ENCODE assay signal across 19 cellular contexts in genomic region chr19:17458970-17459369, GRCh38. TPM values are rescaled to one million over a fixed set of nuclear protein-coding genes. Genes with fewer than 3 reads are reported as not detected.
DNase-seq lines count a peak whose midpoint lies in the region; ATAC-seq, FAIRE-seq and TF ChIP-seq lines count a peak whose summit lies in the region.
"Had no signal": no experiment of that assay in that cellular context is flagged by ENCODE, and none has a peak within 500 bp of the region (broad histone marks: within the 10 kb centered on the region; RNA-seq: fewer than 3 reads in every experiment).

No MANE protein-coding gene starts in this region.

- no peaks in the 10 kb centered on the region for H3K36me3 Mint-ChIP-seq in type B pancreatic cell
- H3K36me3 Mint-ChIP-seq: CD8-positive, alpha-beta memory T cell had no signal

- no peaks in the 10 kb centered on the region for H3K79me2 ChIP-seq in GM12878 (ENCODE audit: control insufficient read depth, insufficient read depth, low read length)

- ATAC-seq in GM12878 (no peak), esophagus mucosa (peak; percentile 38), GM19397 (IDR thresholded peaks at IDR 0.05; ENCODE audit: unreplicated experiment) (no peak), GM18858 (IDR thresholded peaks at IDR 0.05; ENCODE audit: unreplicated experiment) (no peak)

- no peak for FAIRE-seq in GM12878 (lab: Jason Lieb, UNC)
- FAIRE-seq: GM18507, GM19239, H54 had no signal

- TF ChIP-seq RAD21 in GM12878 (IDR thresholded peaks at IDR 0.05; ENCODE audit: insufficient read depth, low read depth, low read length), result no peak

- H3K9me3 Mint-ChIP-seq in type B pancreatic cell, result no peaks in the 10 kb centered on the region
- H3K9me3 Mint-ChIP-seq: CD8-positive, alpha-beta memory T cell had no signal

- H3K4me3 Mint-ChIP-seq in type B pancreatic cell, result peak overlapping the region; percentile 27
- H3K4me3 Mint-ChIP-seq: CD8-positive, alpha-beta memory T cell had no signal

- in situ Hi-C loops in GM12878 (cut with MboI), result no loop called here

- no peak for TF ChIP-seq EP300 in GM12878 (IDR thresholded peaks at IDR 0.05; ENCODE audit: borderline replicate concordance in 1 of 2, control insufficient read depth in 1 of 2, low read depth in 2 of 2, low read length in 2 of 2)

- TF ChIP-seq CTCF in GM12878 (IDR thresholded peaks at IDR 0.05 in 2 of 3, conservative IDR thresholded peaks at IDR 0.05 in 1 of 3; ENCODE audit: control insufficient read depth in 2 of 3, extremely low read depth in 1 of 3, insufficient read depth in 1 of 3, low read depth in 3 of 3, low read length in 3 of 3) (no peak), type B pancreatic cell (conservative IDR thresholded peaks at IDR 0.05) (no peak)

- peak overlapping the region; percentile 7 for H3K27ac Mint-ChIP-seq in type B pancreatic cell

- WGBS in GM12878 (ENCODE audit: insufficient coverage, insufficient replicate concordance, low lambda C conversion rate, missing lambda C conversion rate), result 31% methylated on average over 3 of the region's 3 CpGs

- H3K9me3 ChIP-seq in GM12878 (replicated peaks; ENCODE audit: control insufficient read depth, insufficient read depth, low read length), result no peaks in the 10 kb centered on the region
- H3K9me3 ChIP-seq: BLaER1, Caco-2 had no signal

- no peaks in the 10 kb centered on the region for H3K4me1 ChIP-seq in GM12878 (ENCODE audit: control insufficient read depth, insufficient read depth, low read length)
- H3K4me1 ChIP-seq: Caco-2 had no signal

- TF ChIP-seq POLR2A in GM12878 (IDR thresholded peaks at IDR 0.05; ENCODE audit: low read depth, low read length), result no peak

- H3K9ac ChIP-seq in GM12878 (ENCODE audit: control insufficient read depth, insufficient read depth, low read length), result no peak overlapping the region
- H3K9ac ChIP-seq: BLaER1, GM23248 had no signal

- H4K20me1 ChIP-seq in GM12878 (ENCODE audit: control insufficient read depth, insufficient read depth), result no peaks in the 10 kb centered on the region
- H4K20me1 ChIP-seq: BLaER1 had no signal

- peaks cover 3 to 7% of the 10 kb centered on the region in 2 experiments; a peak in 2 of 4 replicates for H3K27me3 ChIP-seq in GM12878 (replicated peaks in 1 of 2; ENCODE audit: control insufficient read depth in 2 of 2, insufficient read depth in 2 of 2, low read length in 1 of 2)

- peaks cover 38% of the 10 kb centered on the region for H3K27me3 Mint-ChIP-seq in type B pancreatic cell

- no peak overlapping the region for H3K27ac ChIP-seq in GM12878 (ENCODE audit: control insufficient read depth, insufficient read depth)
- H3K27ac ChIP-seq: BLaER1, GM23248 had no signal

- H3K4me2 ChIP-seq in GM12878 (ENCODE audit: control insufficient read depth, insufficient read depth), result no peak overlapping the region
- H3K4me2 ChIP-seq: BLaER1 had no signal

- CTCF ChIA-PET in GM12878 (lab: Yijun Ruan, JAX), result no interaction called here

- no TSS peak for BruUV-seq in GM12878 (replicated peaks; lab: Mats Ljungman, UMichigan)

- POLR2A ChIA-PET in GM12878 (lab: Charles Lee), result interaction anchor here (0.9 kb wide), 1 partner anchor 8 kb away, joined by 10 read pairs; no protein-coding TSS in a partner anchor

- H2AFZ ChIP-seq in GM12878 (ENCODE audit: control insufficient read depth, low read depth, low read length), result no peak overlapping the region
- H2AFZ ChIP-seq: GM23248 had no signal

- intact Hi-C loops in GM12878 (cut with micrococcal nuclease; ENCODE audit: unreplicated experiment) (no loop called here), cardiac septum (cut with DNase I) (no loop called here)

- no peaks in the 10 kb centered on the region for H3K36me3 ChIP-seq in GM12878 (ENCODE audit: control insufficient read depth in 2 of 2, insufficient read depth in 2 of 2, low read length in 1 of 2)
- H3K36me3 ChIP-seq: BLaER1 had no signal

- DNase-seq in NCI-H82 (lab: John Stamatoyannopoulos, UW), result peak; percentile 49
- DNase-seq in NCI-H82 treated with DMSO at 0.1 percent for 48 hours (lab: John Stamatoyannopoulos, UW; ENCODE audit: unreplicated experiment), result no peak
- DNase-seq in GM12878 (ENCODE audit: low read depth, low spot score), result no peak
- DNase-seq in type B pancreatic cell (ENCODE audit: extremely low spot score, unreplicated experiment), result no peak
- no peak for DNase-seq in cardiac septum (ENCODE audit: low spot score)
- DNase-seq: 8988T; AML-193; Caco-2; CD8-positive, alpha-beta memory T cell; DMS53; GF-D8; GM23248 had no signal

- no peak overlapping the region for H3K4me3 ChIP-seq in GM12878
- H3K4me3 ChIP-seq: BLaER1, GM23248 had no signal

- RAD21 ChIA-PET in GM12878 (lab: Charles Lee; ENCODE audit: unreplicated experiment), result no interaction called here

- no peaks in the 10 kb centered on the region for H3K4me1 Mint-ChIP-seq in type B pancreatic cell (ENCODE audit: unreplicated experiment)

- SMC1A ChIA-PET in GM12878 (lab: Charles Lee; ENCODE audit: uncharacterized antibody, unreplicated experiment), result interaction anchor here (0.6 kb wide), 1 partner anchor 129 kb away, joined by 3 read pairs; no protein-coding TSS in a partner anchor

RNA-seq across cellular contexts. Expression of gene NXNL1, which starts 1.8 kb away (rescaled TPM):
- total RNA-seq in GM12878 (2013; cell fraction: nucleolus; rRNA removed), result not detected in 2 replicates
- total RNA-seq in GM12878 (2014; rRNA removed), result not detected in 2 replicates
- total RNA-seq in GM12878 (2014; rRNA removed; fragmentation: Illumina TruSeq; extraction: Trizol), result not detected in 2 replicates
- total RNA-seq in GM12878 (2021), result not detected in 2 replicates
- not detected for polyA plus RNA-seq in GM12878 (2011; ENCODE audit: low read depth)
- polyA plus RNA-seq in GM12878 (2011; rRNA removed), result not detected in 2 replicates
- not detected in 2 replicates for polyA plus RNA-seq in GM12878 (2011; cell fraction: cytosol; rRNA removed)
- polyA plus RNA-seq in GM12878 (2011; cell fraction: nucleus; rRNA removed), result not detected in 2 replicates
- not detected in 2 replicates for polyA plus RNA-seq in GM12878 (2012)
- not detected in 2 replicates for polyA plus RNA-seq in GM12878 (2014; fragmentation: Illumina TruSeq; extraction: Trizol)
- not detected for polyA plus RNA-seq in GM12878 (2014; fragmentation: Nextera tagmentation; extraction: Ambion mirVana)
- polyA plus RNA-seq in GM12878 (2014; rRNA removed), result not detected in 2 replicates
- not detected for polyA plus RNA-seq in GM12878 (2016; fragmentation: Nextera tagmentation; extraction: Ambion mirVana)
- not detected in 2 replicates for polyA minus RNA-seq in GM12878 (2011; rRNA and poly(A)+ RNA removed)
- not detected in 2 replicates for polyA minus RNA-seq in GM12878 (2011; cell fraction: cytosol; rRNA and poly(A)+ RNA removed)
- polyA minus RNA-seq in GM12878 (2011; cell fraction: nucleus; rRNA and poly(A)+ RNA removed), result not detected in 2 replicates
- not detected for total RNA-seq in esophagus mucosa
- not detected in 2 replicates for total RNA-seq in type B pancreatic cell (ENCODE audit: low replicate concordance)
- 0.59 TPM for total RNA-seq in cardiac septum
- total RNA-seq: Caco-2; CD8-positive, alpha-beta memory T cell; GM23248 had no signal
- polyA plus RNA-seq: CD8-positive, alpha-beta memory T cell; GM23248 had no signal

RNA-seq across cellular contexts. Expression of gene TMEM221, which starts 10.5 kb away (rescaled TPM):
- total RNA-seq in GM12878 (2013; cell fraction: nucleolus; rRNA removed), result not detected in 2 replicates
- not detected in 2 replicates for total RNA-seq in GM12878 (2014; rRNA removed)
- not detected in 2 replicates for total RNA-seq in GM12878 (2014; rRNA removed; fragmentation: Illumina TruSeq; extraction: Trizol)
- not detected in 2 replicates for total RNA-seq in GM12878 (2021)
- polyA plus RNA-seq in GM12878 (2011; ENCODE audit: low read depth), result 0.13 TPM
- polyA plus RNA-seq in GM12878 (2011; rRNA removed), result not detected in 2 replicates
- not detected in 2 replicates for polyA plus RNA-seq in GM12878 (2011; cell fraction: cytosol; rRNA removed)
- not detected in 2 replicates for polyA plus RNA-seq in GM12878 (2011; cell fraction: nucleus; rRNA removed)
- polyA plus RNA-seq in GM12878 (2012), result 0.06 TPM in 1 of 2 replicates, not detected in the other
- not detected in 2 replicates for polyA plus RNA-seq in GM12878 (2014; fragmentation: Illumina TruSeq; extraction: Trizol)
- under 1 TPM in 1 of 2 experiments, not detected in 1; 0.04 TPM for polyA plus RNA-seq in GM12878 (2014; fragmentation: Nextera tagmentation; extraction: Ambion mirVana)
- not detected in 2 replicates for polyA plus RNA-seq in GM12878 (2014; rRNA removed)
- polyA plus RNA-seq in GM12878 (2016; fragmentation: Nextera tagmentation; extraction: Ambion mirVana), result under 1 TPM in 1 of 2 experiments, not detected in 1; 0.24 TPM
- polyA minus RNA-seq in GM12878 (2011; rRNA and poly(A)+ RNA removed), result not detected in 2 replicates
- polyA minus RNA-seq in GM12878 (2011; cell fraction: cytosol; rRNA and poly(A)+ RNA removed), result not detected in 2 replicates
- polyA minus RNA-seq in GM12878 (2011; cell fraction: nucleus; rRNA and poly(A)+ RNA removed), result not detected in 2 replicates
- total RNA-seq in esophagus mucosa, result not detected
- 0.74 and 0.87 TPM in 2 replicates for total RNA-seq in type B pancreatic cell (ENCODE audit: low replicate concordance)
- not detected for total RNA-seq in cardiac septum
- total RNA-seq: Caco-2; CD8-positive, alpha-beta memory T cell had no signal
- polyA plus RNA-seq: CD8-positive, alpha-beta memory T cell had no signal

RNA-seq across cellular contexts. Expression of gene SLC27A1, which starts 11.4 kb away (rescaled TPM):
- 9.5 and 10.5 TPM in 2 replicates for total RNA-seq in GM12878 (2013; cell fraction: nucleolus; rRNA removed)
- total RNA-seq in GM12878 (2014; rRNA removed) (1.3 and 2.3 TPM in 2 replicates), GM12878 (2014; rRNA removed; fragmentation: Illumina TruSeq; extraction: Trizol) (0.55 and 0.72 TPM in 2 replicates), GM12878 (2021) (2.3 and 2.8 TPM in 2 replicates), esophagus mucosa (4.1 TPM), type B pancreatic cell (ENCODE audit: low replicate concordance) (12.1 and 15.5 TPM in 2 replicates), cardiac septum (35.9 TPM)
- 1.2 TPM for polyA plus RNA-seq in GM12878 (2011; ENCODE audit: low read depth)
- polyA plus RNA-seq in GM12878 (2011; rRNA removed) (0.79 and 1.8 TPM in 2 replicates), GM12878 (2014; fragmentation: Illumina TruSeq; extraction: Trizol) (0.35 and 0.68 TPM in 2 replicates), GM12878 (2014; fragmentation: Nextera tagmentation; extraction: Ambion mirVana) (under 1 TPM; 0.11 to 0.31 TPM), GM12878 (2014; rRNA removed) (1.7 and 2.6 TPM in 2 replicates), GM12878 (2016; fragmentation: Nextera tagmentation; extraction: Ambion mirVana) (1 to 10 TPM; 1.0 to 1.4 TPM)
- polyA plus RNA-seq in GM12878 (2011; cell fraction: cytosol; rRNA removed), result 2.8 and 4.1 TPM in 2 replicates
- polyA plus RNA-seq in GM12878 (2011; cell fraction: nucleus; rRNA removed), result 8.1 and 9.0 TPM in 2 replicates
- 3.9 and 4.0 TPM in 2 replicates for polyA plus RNA-seq in GM12878 (2012)
- polyA minus RNA-seq in GM12878 (2011; rRNA and poly(A)+ RNA removed), result 0.88 and 2.7 TPM in 2 replicates
- 1.5 and 2.3 TPM in 2 replicates for polyA minus RNA-seq in GM12878 (2011; cell fraction: cytosol; rRNA and poly(A)+ RNA removed)
- polyA minus RNA-seq in GM12878 (2011; cell fraction: nucleus; rRNA and poly(A)+ RNA removed), result 1.2 and 3.1 TPM in 2 replicates

RNA-seq across cellular contexts. Expression of gene MVB12A, which starts 39.1 kb away (rescaled TPM):
- total RNA-seq in GM12878 (2013; cell fraction: nucleolus; rRNA removed), result 33.7 and 36.0 TPM in 2 replicates
- total RNA-seq in GM12878 (2014; rRNA removed) (37.7 and 47.6 TPM in 2 replicates), GM12878 (2014; rRNA removed; fragmentation: Illumina TruSeq; extraction: Trizol) (15.3 and 18.0 TPM in 2 replicates), GM12878 (2021) (41.2 and 46.3 TPM in 2 replicates), esophagus mucosa (49.9 TPM), type B pancreatic cell (ENCODE audit: low replicate concordance) (32.0 and 37.7 TPM in 2 replicates), cardiac septum (14.3 TPM)
- polyA plus RNA-seq in GM12878 (2011; ENCODE audit: low read depth), result 7.3 TPM
- polyA plus RNA-seq in GM12878 (2011; rRNA removed) (7.9 and 16.8 TPM in 2 replicates), GM12878 (2014; fragmentation: Illumina TruSeq; extraction: Trizol) (7.6 and 16.9 TPM in 2 replicates), GM12878 (2014; fragmentation: Nextera tagmentation; extraction: Ambion mirVana) (1 to 10 TPM; 1.2 to 2.6 TPM), GM12878 (2014; rRNA removed) (46.7 and 47.5 TPM in 2 replicates), GM12878 (2016; fragmentation: Nextera tagmentation; extraction: Ambion mirVana) (10 to 100 TPM; 34.7 to 40.9 TPM)
- polyA plus RNA-seq in GM12878 (2011; cell fraction: cytosol; rRNA removed), result 27.1 and 35.7 TPM in 2 replicates
- 37.6 and 43.4 TPM in 2 replicates for polyA plus RNA-seq in GM12878 (2011; cell fraction: nucleus; rRNA removed)
- polyA plus RNA-seq in GM12878 (2012), result 23.0 and 25.9 TPM in 2 replicates
- polyA minus RNA-seq in GM12878 (2011; rRNA and poly(A)+ RNA removed), result 8.9 and 21.1 TPM in 2 replicates
- polyA minus RNA-seq in GM12878 (2011; cell fraction: cytosol; rRNA and poly(A)+ RNA removed), result 9.4 and 12.3 TPM in 2 replicates
- 13.5 and 20.1 TPM in 2 replicates for polyA minus RNA-seq in GM12878 (2011; cell fraction: nucleus; rRNA and poly(A)+ RNA removed)

RNA-seq across cellular contexts. Expression of gene PGLS, which starts 52.5 kb away (rescaled TPM):
- 26.8 and 30.3 TPM in 2 replicates for total RNA-seq in GM12878 (2013; cell fraction: nucleolus; rRNA removed)
- 74.9 and 89.3 TPM in 2 replicates for total RNA-seq in GM12878 (2014; rRNA removed)
- 37.4 and 41.5 TPM in 2 replicates for total RNA-seq in GM12878 (2014; rRNA removed; fragmentation: Illumina TruSeq; extraction: Trizol)
- 132 TPM in 2 replicates for total RNA-seq in GM12878 (2021)
- polyA plus RNA-seq in GM12878 (2011; ENCODE audit: low read depth), result 26.0 TPM
- 14.9 and 32.6 TPM in 2 replicates for polyA plus RNA-seq in GM12878 (2011; rRNA removed)
- polyA plus RNA-seq in GM12878 (2011; cell fraction: cytosol; rRNA removed), result 54.2 and 80.4 TPM in 2 replicates
- 63.6 and 66.2 TPM in 2 replicates for polyA plus RNA-seq in GM12878 (2011; cell fraction: nucleus; rRNA removed)
- 74.7 and 91.6 TPM in 2 replicates for polyA plus RNA-seq in GM12878 (2012)
- 18.2 and 44.1 TPM in 2 replicates for polyA plus RNA-seq in GM12878 (2014; fragmentation: Illumina TruSeq; extraction: Trizol)
- polyA plus RNA-seq in GM12878 (2014; fragmentation: Nextera tagmentation; extraction: Ambion mirVana), result 1 to 10 TPM; 1.4 to 8.6 TPM
- 136 and 139 TPM in 2 replicates for polyA plus RNA-seq in GM12878 (2014; rRNA removed)
- polyA plus RNA-seq in GM12878 (2016; fragmentation: Nextera tagmentation; extraction: Ambion mirVana), result 100 to 1,000 TPM; 101 to 114 TPM
- 25.2 and 56.2 TPM in 2 replicates for polyA minus RNA-seq in GM12878 (2011; rRNA and poly(A)+ RNA removed)
- 20.8 and 36.4 TPM in 2 replicates for polyA minus RNA-seq in GM12878 (2011; cell fraction: cytosol; rRNA and poly(A)+ RNA removed)
- 18.1 and 28.7 TPM in 2 replicates for polyA minus RNA-seq in GM12878 (2011; cell fraction: nucleus; rRNA and poly(A)+ RNA removed)
- 104 TPM for total RNA-seq in esophagus mucosa
- total RNA-seq in type B pancreatic cell (ENCODE audit: low replicate concordance), result 94.9 and 103 TPM in 2 replicates
- 24.8 TPM for total RNA-seq in cardiac septum
